35 cellular contexts compared by ENCODE assay signal in genomic region chr15:48872632-48873031, GRCh38.
"Had no signal": no experiment of that assay in that cellular context is flagged by ENCODE, and none has a peak within 500 bp of the region (broad histone marks: within the 10 kb centered on the region; RNA-seq: fewer than 3 reads in every experiment).

No MANE protein-coding gene starts in this region.

- H3K4me3 ChIP-seq: MG63 had no signal

- H3K36me3 ChIP-seq: MG63 had no signal

- H3K27me3 ChIP-seq: MG63 had no signal

- DNase-seq: MG63, MM.1S, MV-4-11, NCI-H1048, NCI-H1092, NCI-H1092 treated with DMSO at 0.1 percent for 48 hours, NCI-H1105, NCI-H1105 treated with DMSO at 0.1 percent for 48 hours, NCI-H1417, NCI-H1417 treated with DMSO at 0.1 percent for 48 hours, NCI-H1436, NCI-H1436 treated with DMSO at 0.1 percent for 48 hours, NCI-H146, NCI-H1694, NCI-H1694 treated with DMSO at 0.1 percent for 48 hours, NCI-H187, NCI-H187 treated with DMSO at 0.1 percent for 48 hours, NCI-H1930, NCI-H2029, NCI-H2029 treated with DMSO at 0.1 percent for 48 hours, NCI-H2081, NCI-H2081 treated with DMSO at 0.1 percent for 48 hours, NCI-H2107, NCI-H2171, NCI-H2171 treated with DMSO at 0.1 percent for 48 hours, NCI-H2227 treated with DMSO at 0.1 percent for 48 hours, NCI-H226, NCI-H345, NCI-H446, NCI-H446 treated with DMSO at 0.1 percent for 48 hours, NCI-H510A, NCI-H510A treated with DMSO at 0.1 percent for 48 hours, NCI-H524, NCI-H524 treated with DMSO at 0.1 percent for 48 hours, NCI-H526 had no signal

- H3K9me3 ChIP-seq: MG63 had no signal
